Comparison of ENCODE assay signal across 29 cellular contexts in genomic region chr3:22210693-22211092, GRCh38.
"Had no signal": no experiment of that assay in that cellular context is flagged by ENCODE, and none has a peak within 500 bp of the region (broad histone marks: within the 10 kb centered on the region; RNA-seq: fewer than 3 reads in every experiment).

No MANE protein-coding gene starts in this region.

- H3K27me3 ChIP-seq: stomach, suprapubic skin, testis, thyroid gland, tibial artery, tibial nerve, transverse colon, upper lobe of left lung, upper lobe of right lung, uterus, vagina had no signal

- H3K9me3 Mint-ChIP-seq: type B pancreatic cell had no signal

- H3K4me1 ChIP-seq: stomach, suprapubic skin, testis, thyroid gland, tibial artery, tibial nerve, transverse colon, upper lobe of left lung, upper lobe of right lung, uterus, vagina had no signal

- DNase-seq: stimulated activated CD4-positive, alpha-beta T cell treated with anti-CD3 and anti-CD28 coated beads, Interleukin-2, amount 100 ng/mL, for 48 hours; stimulated activated CD4-positive, alpha-beta T cell treated with anti-CD3 and anti-CD28 coated beads, Interleukin-4, amount 100 ng/mL, for 1 hour; stimulated activated CD4-positive, alpha-beta T cell treated with anti-CD3 and anti-CD28 coated beads, Interleukin-4, amount 100 ng/mL, for 24 hours; stimulated activated CD4-positive, alpha-beta T cell treated with anti-CD3 and anti-CD28 coated beads, Interleukin-4, amount 100 ng/mL, for 4 hours; stimulated activated CD8-positive, alpha-beta memory T cell treated with anti-CD3 and anti-CD28 coated beads, Interleukin-4, amount 100 ng/mL, for 48 hours; stimulated activated naive B cell treated with anti-CD40 and anti-IgM and Interleukin-4, amounts not matched to agents 10 μg/mL and 1 μg/mL and 100 μg/mL, for 72 hours; stimulated activated naive CD4-positive, alpha-beta T cell; stimulated activated naive CD4-positive, alpha-beta T cell treated with Interleukin-2 at 50 U/mL for 16 hours; stimulated activated naive CD8-positive, alpha-beta T cell treated with anti-CD3 and anti-CD28 coated beads, Interleukin-15, amount 100 ng/mL, for 72 hours; stimulated activated naive CD8-positive, alpha-beta T cell treated with anti-CD3 and anti-CD28 coated beads, Interleukin-15, Interleukin-2, amounts not matched to agents 100 U/mL and 50 U/mL, for 24 hours; stomach; substantia nigra; testis; thyroid gland; tibial artery; transverse colon; trophoblast cell; upper lobe of left lung; upper lobe of right lung; uterus had no signal

- H3K27ac Mint-ChIP-seq: stimulated activated effector memory CD8-positive, alpha-beta T cell treated with anti-CD3 and anti-CD28 coated beads, Interleukin-12 subunit alpha, Interleukin-12 subunit beta, amount 100 ng/mL, for 72 hours; stimulated activated memory B cell treated with anti-CD40 and anti-IgM and Interleukin-4, amounts not matched to agents 10 μg/mL and 1 μg/mL and 100 μg/mL, for 72 hours; stimulated activated naive B cell treated with anti-CD40 and anti-IgM and Interleukin-4, amounts not matched to agents 10 μg/mL and 1 μg/mL and 100 μg/mL, for 72 hours; stimulated activated naive CD8-positive, alpha-beta T cell treated with anti-CD3 and anti-CD28 coated beads, Interleukin-15, amount 100 ng/mL, for 72 hours; stimulated activated naive CD8-positive, alpha-beta T cell treated with anti-CD3 and anti-CD28 coated beads, Interleukin-15, Interleukin-2, amounts not matched to agents 100 ng/mL and 50 ng/mL, for 24 hours; type B pancreatic cell had no signal

- H3K4me3 Mint-ChIP-seq: stimulated activated effector memory CD8-positive, alpha-beta T cell treated with anti-CD3 and anti-CD28 coated beads, Interleukin-12 subunit alpha, Interleukin-12 subunit beta, amount 100 ng/mL, for 72 hours; stimulated activated memory B cell treated with anti-CD40 and anti-IgM and Interleukin-4, amounts not matched to agents 10 μg/mL and 1 μg/mL and 100 μg/mL, for 72 hours; stimulated activated naive B cell treated with anti-CD40 and anti-IgM and Interleukin-4, amounts not matched to agents 10 μg/mL and 1 μg/mL and 100 μg/mL, for 72 hours; stimulated activated naive CD8-positive, alpha-beta T cell treated with anti-CD3 and anti-CD28 coated beads, Interleukin-15, amount 100 ng/mL, for 72 hours; stimulated activated naive CD8-positive, alpha-beta T cell treated with anti-CD3 and anti-CD28 coated beads, Interleukin-15, Interleukin-2, amounts not matched to agents 100 ng/mL and 50 ng/mL, for 24 hours; type B pancreatic cell had no signal

- FAIRE-seq: urothelium cell line had no signal

- H3K4me3 ChIP-seq: stomach, suprapubic skin, testis, thoracic aorta, thyroid gland, tibial artery, tibial nerve, transverse colon, upper lobe of left lung, upper lobe of right lung, uterus, vagina had no signal

- H3K36me3 ChIP-seq: stomach, suprapubic skin, thoracic aorta, thyroid gland, tibial artery, tibial nerve, transverse colon, upper lobe of left lung, upper lobe of right lung, uterus, vagina had no signal

- H3K4me1 Mint-ChIP-seq: stimulated activated effector memory CD8-positive, alpha-beta T cell treated with anti-CD3 and anti-CD28 coated beads, Interleukin-12 subunit alpha, Interleukin-12 subunit beta, amount 100 ng/mL, for 72 hours; stimulated activated memory B cell treated with anti-CD40 and anti-IgM and Interleukin-4, amounts not matched to agents 10 μg/mL and 1 μg/mL and 100 μg/mL, for 72 hours; stimulated activated naive B cell treated with anti-CD40 and anti-IgM and Interleukin-4, amounts not matched to agents 10 μg/mL and 1 μg/mL and 100 μg/mL, for 72 hours; stimulated activated naive CD8-positive, alpha-beta T cell treated with anti-CD3 and anti-CD28 coated beads, Interleukin-15, amount 100 ng/mL, for 72 hours had no signal

- ATAC-seq: stimulated activated effector memory CD8-positive, alpha-beta T cell treated with anti-CD3 and anti-CD28 coated beads, Interleukin-12 subunit alpha, Interleukin-12 subunit beta, amount 100 ng/mL, for 72 hours; stimulated activated memory B cell treated with anti-CD40 and anti-IgM and Interleukin-4, amounts not matched to agents 10 μg/mL and 1 μg/mL and 100 μg/mL, for 72 hours; stimulated activated naive B cell treated with anti-CD40 and anti-IgM and Interleukin-4, amounts not matched to agents 10 μg/mL and 1 μg/mL and 100 μg/mL, for 72 hours; stimulated activated naive CD8-positive, alpha-beta T cell treated with anti-CD3 and anti-CD28 coated beads, Interleukin-15, amount 100 ng/mL, for 72 hours; stimulated activated naive CD8-positive, alpha-beta T cell treated with anti-CD3 and anti-CD28 coated beads, Interleukin-15, Interleukin-2, amounts not matched to agents 100 U/mL and 50 U/mL, for 24 hours; upper lobe of right lung had no signal

- H3K27ac ChIP-seq: stomach, suprapubic skin, testis, thoracic aorta, thyroid gland, tibial artery, tibial nerve, transverse colon, upper lobe of left lung, upper lobe of right lung, uterus, vagina had no signal

- H3K27me3 Mint-ChIP-seq: stimulated activated memory B cell treated with anti-CD40 and anti-IgM and Interleukin-4, amounts not matched to agents 10 μg/mL and 1 μg/mL and 100 μg/mL, for 72 hours; stimulated activated naive B cell treated with anti-CD40 and anti-IgM and Interleukin-4, amounts not matched to agents 10 μg/mL and 1 μg/mL and 100 μg/mL, for 72 hours; stimulated activated naive CD8-positive, alpha-beta T cell treated with anti-CD3 and anti-CD28 coated beads, Interleukin-15, amount 100 ng/mL, for 72 hours; stimulated activated naive CD8-positive, alpha-beta T cell treated with anti-CD3 and anti-CD28 coated beads, Interleukin-15, Interleukin-2, amounts not matched to agents 100 ng/mL and 50 ng/mL, for 24 hours; type B pancreatic cell had no signal

- H3K9me3 ChIP-seq: stomach, suprapubic skin, testis, thoracic aorta, thyroid gland, tibial artery, tibial nerve, transverse colon, upper lobe of left lung, upper lobe of right lung, uterus, vagina had no signal

- H3K36me3 Mint-ChIP-seq: stimulated activated effector memory CD8-positive, alpha-beta T cell treated with anti-CD3 and anti-CD28 coated beads, Interleukin-12 subunit alpha, Interleukin-12 subunit beta, amount 100 ng/mL, for 72 hours; stimulated activated memory B cell treated with anti-CD40 and anti-IgM and Interleukin-4, amounts not matched to agents 10 μg/mL and 1 μg/mL and 100 μg/mL, for 72 hours; stimulated activated naive B cell treated with anti-CD40 and anti-IgM and Interleukin-4, amounts not matched to agents 10 μg/mL and 1 μg/mL and 100 μg/mL, for 72 hours; type B pancreatic cell had no signal
